Comparison of ENCODE assay signal across 8 cellular contexts in genomic region chr17:6574689-6575595, GRCh38. TPM values are rescaled to one million over a fixed set of nuclear protein-coding genes. Genes with fewer than 3 reads are reported as not detected.
DNase-seq lines count a peak whose midpoint lies in the region; ATAC-seq and TF ChIP-seq lines count a peak whose summit lies in the region.

No MANE protein-coding gene starts in this region.

- no peak for ATAC-seq in GM21723 (IDR thresholded peaks at IDR 0.05; ENCODE audit: unreplicated experiment)

- TF ChIP-seq CTCF in kidney epithelial cell (IDR thresholded peaks at IDR 0.05; ENCODE audit: insufficient read depth, low read length, poor library complexity, severe bottlenecking), result peak; percentile 28

- no peaks in the 10 kb centered on the region for H3K36me3 ChIP-seq in kidney epithelial cell (ENCODE audit: control insufficient read depth, insufficient read depth, low read length)

- H3K4me3 Mint-ChIP-seq in activated naive CD8-positive, alpha-beta T cell, result peak overlapping the region; percentile 60

- no peaks in the 10 kb centered on the region for H3K9me3 Mint-ChIP-seq in activated naive CD8-positive, alpha-beta T cell (ENCODE audit: low read depth)

- H3K27me3 ChIP-seq in kidney epithelial cell (ENCODE audit: control insufficient read depth, insufficient read depth, low read length), result no peaks in the 10 kb centered on the region

- peaks cover 3% of the 10 kb centered on the region for H3K36me3 Mint-ChIP-seq in activated naive CD8-positive, alpha-beta T cell

- H3K27me3 Mint-ChIP-seq in activated naive CD8-positive, alpha-beta T cell, result no peaks in the 10 kb centered on the region

- H3K4me1 Mint-ChIP-seq in activated naive CD8-positive, alpha-beta T cell (ENCODE audit: low read depth), result peaks cover 20% of the 10 kb centered on the region

- no peak overlapping the region for H3K4me3 ChIP-seq in kidney epithelial cell (ENCODE audit: low read depth, low read length)

- peak overlapping the region; percentile 61 for H3K27ac Mint-ChIP-seq in activated naive CD8-positive, alpha-beta T cell

- DNase-seq in GF-D8 (lab: John Stamatoyannopoulos, UW) (peak; percentile 10), MV-4-11 (lab: John Stamatoyannopoulos, UW) (peak; percentile 80), kidney epithelial cell (ENCODE audit: low read depth) (peak; percentile 19), DMS79 treated with DMSO at 0.1 percent for 48 hours (lab: John Stamatoyannopoulos, UW) (no peak), HuH-7 (ENCODE audit: low spot score) (no peak)
- DNase-seq in stimulated activated CD8-positive, alpha-beta memory T cell treated with anti-CD3 and anti-CD28 coated beads, Interleukin-15, amount 100 ng/mL, for 4 hours (ENCODE audit: low read depth in 2 of 2), result peak; percentile 15 to 16

RNA-seq across cellular contexts. Expression of gene PITPNM3, which starts 18.6 kb away (rescaled TPM):
- 1.6 and 2.2 TPM in 2 replicates for total RNA-seq in kidney epithelial cell

Comparison
In these comparisons a context has a peak if more than half of its experiments do, and no peak if none do; other contexts are left out.
1. DNase-seq: peak in GF-D8 (single experiment), MV-4-11 (single experiment), kidney epithelial cell (single experiment) and stimulated activated CD8-positive, alpha-beta memory T cell treated with anti-CD3 and anti-CD28 coated beads, Interleukin-15, amount 100 ng/mL, for 4 hours (2 of 2); none in DMS79 treated with DMSO at 0.1 percent for 48 hours (single experiment) and HuH-7 (single experiment).